Comparison of ENCODE assay signal across 16 cellular contexts in the genomic region with DNA sequence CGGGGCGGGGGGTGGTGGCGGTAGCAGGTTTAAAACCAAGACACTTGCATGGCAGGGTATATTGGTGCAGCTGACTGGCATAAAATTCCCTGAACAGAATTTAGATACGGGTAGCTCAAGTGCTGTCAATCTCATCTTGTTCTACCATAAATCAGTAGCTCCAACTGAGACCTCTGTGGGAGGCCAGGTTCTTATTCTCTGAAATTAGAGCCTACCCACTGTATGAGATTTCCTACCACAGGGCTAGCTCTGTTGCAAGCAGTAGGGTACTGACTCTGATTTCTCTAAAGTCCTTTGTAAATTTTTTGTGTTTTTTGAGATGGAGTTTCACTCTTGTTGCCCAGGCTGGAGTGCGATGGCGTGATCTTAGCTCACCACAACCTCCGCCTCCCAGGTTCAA. TPM values are rescaled to one million over a fixed set of nuclear protein-coding genes. Genes with fewer than 3 reads are reported as not detected.
A peak's percentile ranks its signal among the peaks of the same experiment; 100 is the strongest.
DNase-seq lines count a peak whose midpoint lies in the region; ATAC-seq and TF ChIP-seq lines count a peak whose summit lies in the region.
"Had no signal": no experiment of that assay in that cellular context is flagged by ENCODE, and none has a peak within 500 bp of the region (broad histone marks: within the 10 kb centered on the region; RNA-seq: fewer than 3 reads in every experiment).

No MANE protein-coding gene starts in this region.

- peaks cover 5% of the 10 kb centered on the region for H4K20me1 ChIP-seq in H9 (ENCODE audit: control insufficient read depth, insufficient read depth, insufficient read length)

- no peak overlapping the region for H3K27ac ChIP-seq in A673 (ENCODE audit: low read depth, low read length, poor library complexity, severe bottlenecking)
- H3K27ac ChIP-seq in H9 (ENCODE audit: insufficient read length, low read depth, low read length) = no peak overlapping the region
- H3K27ac ChIP-seq: BLaER1, C4-2B had no signal

- H2AK5ac ChIP-seq in H9 (ENCODE audit: insufficient read length, low read length) = no peak overlapping the region

- H3K27ac Mint-ChIP-seq in H9 = peak overlapping the region in 2 of 3 experiments; percentile 35 to 59; a peak in 2 of 7 replicates
- H3K27ac Mint-ChIP-seq in nephron progenitor cell = peak overlapping the region; percentile 95
- H3K27ac Mint-ChIP-seq: B cell; CD4-positive, CD25-positive, alpha-beta regulatory T cell; CD8-positive, alpha-beta T cell; GM23338 had no signal

- no peak for ATAC-seq in GM19023 (IDR thresholded peaks at IDR 0.05; ENCODE audit: unreplicated experiment)
- ATAC-seq: CD8-positive, alpha-beta T cell; GM23338 had no signal

- peaks cover 11% of the 10 kb centered on the region; the same call in 1 of the 2 replicates for H3K79me2 ChIP-seq in H9 (ENCODE audit: insufficient read depth, low read length)

- intact Hi-C loops in A673 (cut with micrococcal nuclease; ENCODE audit: unreplicated experiment) = no loop called here

- no peaks in the 10 kb centered on the region for H3K79me1 ChIP-seq in H9 (ENCODE audit: insufficient read depth, low read depth, low read length, poor library complexity, severe bottlenecking)

- POLR2A ChIA-PET in A673 (lab: Charles Lee; ENCODE audit: low non-redundant PET) = no interaction called here

- no peak overlapping the region for H3K14ac ChIP-seq in H9 (ENCODE audit: insufficient read depth, low read length)

- H3K27me3 Mint-ChIP-seq in H9 (ENCODE audit: low read depth) (no peaks in the 10 kb centered on the region; the same call in 1 of the 2 replicates), nephron progenitor cell (ENCODE audit: low read depth, poor library complexity) (no peaks in the 10 kb centered on the region)
- H3K27me3 Mint-ChIP-seq: B cell; CD4-positive, CD25-positive, alpha-beta regulatory T cell had no signal

- H3K27me3 ChIP-seq in A673 (replicated peaks; ENCODE audit: insufficient read depth, low read depth, low read length, poor library complexity) (no peaks in the 10 kb centered on the region), H9 (ENCODE audit: insufficient read depth, low read length) (no peaks in the 10 kb centered on the region)
- H3K27me3 ChIP-seq: BLaER1 had no signal

- H4K91ac ChIP-seq in H9 (ENCODE audit: insufficient read length, low read depth, low read length) = no peak overlapping the region

- DNase-seq in A673 (ENCODE audit: low spot score) = peak; percentile 76
- no peak for DNase-seq in H9
- DNase-seq in NCI-H2227 (lab: John Stamatoyannopoulos, UW; ENCODE audit: unreplicated experiment) = peak; percentile 24
- no peak for DNase-seq in nephron progenitor cell
- no peak for DNase-seq in inferior parietal cortex (ENCODE audit: extremely low spot score)
- DNase-seq: Caco-2; CD4-positive, CD25-positive, alpha-beta regulatory T cell; CD8-positive, alpha-beta T cell; DMS153; DND-41 had no signal

- TF ChIP-seq CTCF in A673 (conservative IDR thresholded peaks at IDR 0.05; ENCODE audit: low read depth, low read length) (no peak), H9 (conservative IDR thresholded peaks at IDR 0.05) (no peak), nephron progenitor cell (IDR thresholded peaks at IDR 0.05) (no peak)

- H3K36me3 ChIP-seq in A673 (ENCODE audit: insufficient read depth, low read length, poor library complexity, severe bottlenecking) = peaks cover 14% of the 10 kb centered on the region

- H2BK5ac ChIP-seq in H9 (ENCODE audit: insufficient read length, low read length) = no peak overlapping the region

- H3K56ac ChIP-seq in H9 (ENCODE audit: insufficient read length, low read depth, low read length) = no peak overlapping the region

- H2BK12ac ChIP-seq in H9 (ENCODE audit: insufficient read length, low read depth, low read length) = no peak overlapping the region

- H3K4me1 ChIP-seq in A673 (ENCODE audit: insufficient read depth, low read length, poor library complexity, severe bottlenecking) (peaks cover 11% of the 10 kb centered on the region), H9 (ENCODE audit: insufficient read depth, low read length) (no peaks in the 10 kb centered on the region)
- H3K4me1 ChIP-seq: HAP-1 had no signal

- H4K8ac ChIP-seq in H9 (replicated peaks; ENCODE audit: insufficient read length, low read depth, low read length) = no peak overlapping the region

- H2BK15ac ChIP-seq in H9 (ENCODE audit: low read depth, low read length) = no peak overlapping the region

- no CpG with 5 or more reads among the region's 7 CpGs for WGBS in H9 (ENCODE audit: extremely low coverage, insufficient read length, low lambda C conversion rate)

- no peak overlapping the region for H3K18ac ChIP-seq in H9 (ENCODE audit: insufficient read length, low read depth, low read length)

- no peak overlapping the region for H4K5ac ChIP-seq in H9 (ENCODE audit: insufficient read length, low read depth, low read length)

- no peak overlapping the region for H2BK120ac ChIP-seq in H9 (ENCODE audit: low read depth, low read length, poor library complexity, severe bottlenecking)

- CTCF ChIA-PET in A673 (lab: Charles Lee) = no interaction called here

- peaks cover 10% of the 10 kb centered on the region for H3K23me2 ChIP-seq in H9 (ENCODE audit: insufficient read length, low read depth, low read length, poor library complexity, severe bottlenecking)

- H3K4ac ChIP-seq in H9 (ENCODE audit: low read depth, low read length) = no peak overlapping the region

- H3K4me3 Mint-ChIP-seq in H9 (no peak overlapping the region), nephron progenitor cell (no peak overlapping the region)
- H3K4me3 Mint-ChIP-seq: B cell; CD8-positive, alpha-beta T cell; GM23338 had no signal

- H3K9ac ChIP-seq in H9 (ENCODE audit: extremely low read depth, insufficient read length, low read length) = no peak overlapping the region
- H3K9ac ChIP-seq: BLaER1 had no signal

- no peak overlapping the region for H2AFZ ChIP-seq in H9 (ENCODE audit: low read length)
- H2AFZ ChIP-seq: GM23338 had no signal

- H3K4me2 ChIP-seq in H9 (ENCODE audit: insufficient read depth, insufficient read length, low read length) = no peak overlapping the region
- H3K4me2 ChIP-seq: BLaER1, GM23338 had no signal

- no peak overlapping the region for H3T11ph ChIP-seq in H9 (ENCODE audit: low read length)

- no peak overlapping the region for H2BK20ac ChIP-seq in H9 (ENCODE audit: low read depth, low read length, poor library complexity, severe bottlenecking)

- no peaks in the 10 kb centered on the region for H3K9me3 ChIP-seq in A673 (ENCODE audit: low read depth, low read length, poor library complexity, severe bottlenecking)
- H3K9me3 ChIP-seq in H9 (ENCODE audit: control insufficient read depth, low read depth, low read length) = no peaks in the 10 kb centered on the region
- H3K9me3 ChIP-seq: BLaER1, HAP-1 had no signal

- H3K9me3 Mint-ChIP-seq in H9 (peaks cover 1 to 6% of the 10 kb centered on the region in 2 experiments; a peak in 2 of 5 replicates), nephron progenitor cell (peaks cover 10% of the 10 kb centered on the region)
- H3K9me3 Mint-ChIP-seq: CD8-positive, alpha-beta T cell had no signal

- H3K4me1 Mint-ChIP-seq in H9 = peaks cover 9 to 20% of the 10 kb centered on the region in 2 experiments
- H3K4me1 Mint-ChIP-seq in nephron progenitor cell = peaks cover 21% of the 10 kb centered on the region

- H3K36me3 Mint-ChIP-seq in H9 (ENCODE audit: insufficient read depth in 1 of 3, low read depth in 3 of 3) (peaks cover 40 to 47% (median 41%) of the 10 kb centered on the region in 3 experiments), nephron progenitor cell (ENCODE audit: low read depth) (peaks cover 38% of the 10 kb centered on the region)

- no peak overlapping the region for H3K4me3 ChIP-seq in A673 (ENCODE audit: low read depth, low read length, poor library complexity, severe bottlenecking)
- H3K4me3 ChIP-seq: BLaER1, GM23338, HAP-1 had no signal

- no peak overlapping the region for H3K23ac ChIP-seq in H9 (ENCODE audit: insufficient read length, low read depth, low read length)

- BruUV-seq in A673 (replicated peaks; lab: Mats Ljungman, UMichigan) = no TSS peak

RNA-seq across cellular contexts. Expression of a gene that starts 3.3 kb away (rescaled TPM):
- 1,951 and 2,047 TPM in 2 replicates for total RNA-seq in A673 (2021)
- 2,950 and 3,019 TPM in 2 replicates for total RNA-seq in H9 (2021)

RNA-seq across cellular contexts. Expression of a gene that starts 9.7 kb away (rescaled TPM):
- total RNA-seq in A673 (2021) (129 and 131 TPM in 2 replicates), H9 (2021) (125 and 137 TPM in 2 replicates)

Comparison
In these comparisons a context has a peak if more than half of its experiments do, and no peak if none do; other contexts are left out.
1. DNase-seq: peak in A673 (single experiment) and NCI-H2227 (single experiment); none in H9 (single experiment), nephron progenitor cell (single experiment) and inferior parietal cortex (single experiment).